In genomic region chr6:154480144-154480639, GRCh38 we compare ENCODE assay signal across 1 cellular context.
TF ChIP-seq lines count a peak whose summit lies in the region.

No MANE protein-coding gene starts in this region.

TF ChIP-seq in GM23338, 12 proteins besides CTCF, POLR2A, EP300 and RAD21 (continued from another document):
- TF ChIP-seq ETS1 (IDR thresholded peaks at IDR 0.05) (no peak), JUNB (IDR thresholded peaks at IDR 0.05; ENCODE audit: unreplicated experiment) (no peak), EZH2 (IDR thresholded peaks at IDR 0.05; ENCODE audit: low read depth, unreplicated experiment) (no peak), ZNF462 (CRISPR knock-in tag; IDR thresholded peaks at IDR 0.05) (no peak), ZNF114 (CRISPR knock-in tag; IDR thresholded peaks at IDR 0.05) (no peak), REST (IDR thresholded peaks at IDR 0.05; ENCODE audit: unreplicated experiment) (no peak)
